Comparison of ENCODE assay signal across 1 cellular context in the genomic region with DNA sequence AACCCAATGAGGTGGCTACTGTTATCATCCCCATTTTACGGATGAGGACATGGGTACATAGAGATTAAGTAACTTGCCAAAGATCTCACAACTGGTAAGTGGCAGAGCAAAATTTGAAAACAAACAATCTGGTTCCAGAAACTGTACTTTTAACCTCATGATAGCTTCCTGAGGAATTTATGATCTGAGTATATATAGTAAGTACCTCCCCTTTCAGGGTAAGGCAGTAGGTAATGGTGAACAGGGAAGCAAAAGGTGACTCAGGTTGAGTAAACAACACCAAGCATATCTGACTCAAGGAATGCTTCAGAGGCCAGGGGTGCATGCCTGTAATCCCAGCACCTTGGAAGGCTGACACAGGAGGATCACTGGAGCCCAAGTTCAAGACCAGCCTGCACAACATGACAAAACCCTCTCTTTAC.
TF ChIP-seq lines count a peak whose summit lies in the region.

No MANE protein-coding gene starts in this region.

TF ChIP-seq in GM12878, 131 proteins besides CTCF, POLR2A, EP300 and RAD21:
- TF ChIP-seq NBN (IDR thresholded peaks at IDR 0.05) (no peak), NFXL1 (IDR thresholded peaks at IDR 0.05; ENCODE audit: borderline replicate concordance) (no peak), GATAD2B (conservative IDR thresholded peaks at IDR 0.05; ENCODE audit: low read depth) (no peak), ZNF384 (IDR thresholded peaks at IDR 0.05; ENCODE audit: borderline replicate concordance, low read depth, low read length) (no peak), HCFC1 (IDR thresholded peaks at IDR 0.05; ENCODE audit: low read length) (no peak), CREM (IDR thresholded peaks at IDR 0.05; ENCODE audit: low read depth) (no peak), SREBF2 (IDR thresholded peaks at IDR 0.05; ENCODE audit: low read length) (no peak)
- TF ChIP-seq, protein P1, sequence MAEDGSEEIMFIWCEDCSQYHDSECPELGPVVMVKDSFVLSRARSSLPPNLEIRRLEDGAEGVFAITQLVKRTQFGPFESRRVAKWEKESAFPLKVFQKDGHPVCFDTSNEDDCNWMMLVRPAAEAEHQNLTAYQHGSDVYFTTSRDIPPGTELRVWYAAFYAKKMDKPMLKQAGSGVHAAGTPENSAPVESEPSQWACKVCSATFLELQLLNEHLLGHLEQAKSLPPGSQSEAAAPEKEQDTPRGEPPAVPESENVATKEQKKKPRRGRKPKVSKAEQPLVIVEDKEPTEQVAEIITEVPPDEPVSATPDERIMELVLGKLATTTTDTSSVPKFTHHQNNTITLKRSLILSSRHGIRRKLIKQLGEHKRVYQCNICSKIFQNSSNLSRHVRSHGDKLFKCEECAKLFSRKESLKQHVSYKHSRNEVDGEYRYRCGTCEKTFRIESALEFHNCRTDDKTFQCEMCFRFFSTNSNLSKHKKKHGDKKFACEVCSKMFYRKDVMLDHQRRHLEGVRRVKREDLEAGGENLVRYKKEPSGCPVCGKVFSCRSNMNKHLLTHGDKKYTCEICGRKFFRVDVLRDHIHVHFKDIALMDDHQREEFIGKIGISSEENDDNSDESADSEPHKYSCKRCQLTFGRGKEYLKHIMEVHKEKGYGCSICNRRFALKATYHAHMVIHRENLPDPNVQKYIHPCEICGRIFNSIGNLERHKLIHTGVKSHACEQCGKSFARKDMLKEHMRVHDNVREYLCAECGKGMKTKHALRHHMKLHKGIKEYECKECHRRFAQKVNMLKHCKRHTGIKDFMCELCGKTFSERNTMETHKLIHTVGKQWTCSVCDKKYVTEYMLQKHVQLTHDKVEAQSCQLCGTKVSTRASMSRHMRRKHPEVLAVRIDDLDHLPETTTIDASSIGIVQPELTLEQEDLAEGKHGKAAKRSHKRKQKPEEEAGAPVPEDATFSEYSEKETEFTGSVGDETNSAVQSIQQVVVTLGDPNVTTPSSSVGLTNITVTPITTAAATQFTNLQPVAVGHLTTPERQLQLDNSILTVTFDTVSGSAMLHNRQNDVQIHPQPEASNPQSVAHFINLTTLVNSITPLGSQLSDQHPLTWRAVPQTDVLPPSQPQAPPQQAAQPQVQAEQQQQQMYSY (CRISPR knock-in tag; IDR thresholded peaks at IDR 0.05): no peak
- TF ChIP-seq, protein P2, sequence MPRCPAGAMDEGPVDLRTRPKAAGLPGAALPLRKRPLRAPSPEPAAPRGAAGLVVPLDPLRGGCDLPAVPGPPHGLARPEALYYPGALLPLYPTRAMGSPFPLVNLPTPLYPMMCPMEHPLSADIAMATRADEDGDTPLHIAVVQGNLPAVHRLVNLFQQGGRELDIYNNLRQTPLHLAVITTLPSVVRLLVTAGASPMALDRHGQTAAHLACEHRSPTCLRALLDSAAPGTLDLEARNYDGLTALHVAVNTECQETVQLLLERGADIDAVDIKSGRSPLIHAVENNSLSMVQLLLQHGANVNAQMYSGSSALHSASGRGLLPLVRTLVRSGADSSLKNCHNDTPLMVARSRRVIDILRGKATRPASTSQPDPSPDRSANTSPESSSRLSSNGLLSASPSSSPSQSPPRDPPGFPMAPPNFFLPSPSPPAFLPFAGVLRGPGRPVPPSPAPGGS (IDR thresholded peaks at IDR 0.05; ENCODE audit: borderline replicate concordance, insufficient read depth, low read depth, low read length, poor library complexity, severe bottlenecking): no peak
